17 cellular contexts compared by ENCODE assay signal in the genomic region with DNA sequence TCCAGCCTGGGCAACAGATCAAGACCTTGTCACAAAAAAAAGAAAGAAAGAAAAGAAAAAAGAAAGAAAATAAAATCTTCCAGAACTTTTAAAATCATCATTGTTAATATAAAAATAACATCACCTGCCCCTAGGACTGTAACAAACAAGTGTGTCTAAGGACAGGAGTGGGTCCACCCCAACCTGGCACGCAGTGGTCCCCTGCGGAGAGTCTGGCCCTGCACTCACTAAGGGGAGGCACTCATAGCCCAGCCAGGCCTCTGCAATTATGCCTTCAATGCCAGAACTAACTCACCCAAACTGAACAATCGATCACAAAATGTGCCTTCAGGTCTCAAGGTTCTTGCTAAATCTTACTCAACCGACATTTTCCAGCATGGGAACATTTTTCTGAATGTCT. TPM values are rescaled to one million over a fixed set of nuclear protein-coding genes. Genes with fewer than 3 reads are reported as not detected.
DNase-seq lines count a peak whose midpoint lies in the region; ATAC-seq and TF ChIP-seq lines count a peak whose summit lies in the region.
"Had no signal": no experiment of that assay in that cellular context is flagged by ENCODE, and none has a peak within 500 bp of the region (broad histone marks: within the 10 kb centered on the region; RNA-seq: fewer than 3 reads in every experiment).

No MANE protein-coding gene starts in this region.

- H3K27me3 Mint-ChIP-seq in chondrocyte (ENCODE audit: low read depth): no peaks in the 10 kb centered on the region
- H3K27me3 Mint-ChIP-seq in naive thymus-derived CD8-positive, alpha-beta T cell: no peaks in the 10 kb centered on the region

- TF ChIP-seq CTCF in DND-41 (IDR thresholded peaks at IDR 0.05; ENCODE audit: borderline replicate concordance, extremely low read depth, low read length, poor library complexity, severe bottlenecking) (no peak), RWPE1 (conservative IDR thresholded peaks at IDR 0.05; ENCODE audit: low read depth) (no peak), chondrocyte (IDR thresholded peaks at IDR 0.05) (no peak)

- peak overlapping the region; percentile 3; the same call in 1 of the 2 replicates for H3K9ac ChIP-seq in DND-41 (ENCODE audit: low read depth, low read length)

- no peaks in the 10 kb centered on the region for H3K9me3 Mint-ChIP-seq in chondrocyte (ENCODE audit: low read depth)
- H3K9me3 Mint-ChIP-seq in naive thymus-derived CD8-positive, alpha-beta T cell: no peaks in the 10 kb centered on the region

- H3K4me1 ChIP-seq in DND-41 (ENCODE audit: insufficient read depth, low read length): peaks cover 27% of the 10 kb centered on the region

- H4K20me1 ChIP-seq in DND-41 (ENCODE audit: insufficient read depth, low read length): peaks cover 49% of the 10 kb centered on the region

- DNase-seq in DND-41: no peak
- DNase-seq in RWPE1 (ENCODE audit: low spot score): no peak
- peak; percentile 36 for DNase-seq in chondrocyte (ENCODE audit: low spot score)
- no peak for DNase-seq in naive thymus-derived CD8-positive, alpha-beta T cell
- no peak for DNase-seq in SKM-1 (lab: John Stamatoyannopoulos, UW; ENCODE audit: unreplicated experiment)
- DNase-seq in MG63: no peak
- no peak for DNase-seq in NCI-H187 treated with DMSO at 0.1 percent for 48 hours (lab: John Stamatoyannopoulos, UW)
- no peak for DNase-seq in pons (ENCODE audit: low spot score)
- DNase-seq: COR-L47, IMR-90, Kasumi-1, NCI-H1105 treated with DMSO at 0.1 percent for 48 hours, NCI-H187, NCI-H2171, NCI-H446 treated with DMSO at 0.1 percent for 48 hours had no signal

- no peak overlapping the region for H3K4me3 ChIP-seq in DND-41 (ENCODE audit: low read depth in 1 of 2, low read length in 2 of 2)
- H3K4me3 ChIP-seq in MG63: no peak overlapping the region

- no peak overlapping the region for H2AFZ ChIP-seq in DND-41 (ENCODE audit: low read depth, low read length)

- CTCF ChIA-PET in RWPE1 (lab: Yijun Ruan, JAX): interaction anchor here (0.8 to 1.2 kb wide), 2 partner anchors 84 to 352 kb away, joined by 3 to 4 read pairs; partner anchors contain the start of gene PTK6

- H3K27ac Mint-ChIP-seq in chondrocyte (ENCODE audit: unreplicated experiment): peak overlapping the region; percentile 22
- peak overlapping the region in 7 of 10 donors; percentile 5 to 31 (median 23) for H3K27ac Mint-ChIP-seq in naive thymus-derived CD8-positive, alpha-beta T cell

- POLR2A ChIA-PET in RWPE1 (lab: Yijun Ruan, JAX; ENCODE audit: low non-redundant PET): no interaction called here
- POLR2A ChIA-PET in naive thymus-derived CD8-positive, alpha-beta T cell (lab: Charles Lee): interaction anchor here (0.6 to 13.5 kb wide), 4 partner anchors 10 to 162 kb away, joined by 3 to 740 read pairs (median 4); no protein-coding TSS in a partner anchor

- H3K4me2 ChIP-seq in DND-41 (ENCODE audit: insufficient read depth, low read length): no peak overlapping the region

- H3K9me3 ChIP-seq in DND-41 (ENCODE audit: insufficient read depth, low read length, severe bottlenecking): no peaks in the 10 kb centered on the region
- H3K9me3 ChIP-seq in MG63: no peaks in the 10 kb centered on the region

- peaks cover 3% of the 10 kb centered on the region for H3K36me3 Mint-ChIP-seq in chondrocyte (ENCODE audit: low read depth)
- H3K36me3 Mint-ChIP-seq in naive thymus-derived CD8-positive, alpha-beta T cell: peaks cover 0 to 23% (median 7%) of the 10 kb centered on the region in 3 donors

- ATAC-seq in DND-41 (ENCODE audit: insufficient read depth, low read depth): no peak
- no peak for ATAC-seq in naive thymus-derived CD8-positive, alpha-beta T cell
- ATAC-seq: Right ventricle myocardium inferior had no signal

- H3K79me2 ChIP-seq in DND-41 (ENCODE audit: insufficient read depth, low read length): peaks cover 94% of the 10 kb centered on the region

- H3K27me3 ChIP-seq in DND-41 (ENCODE audit: insufficient read depth, low read length, poor library complexity) (no peaks in the 10 kb centered on the region), MG63 (no peaks in the 10 kb centered on the region)

- H3K4me3 Mint-ChIP-seq in chondrocyte (ENCODE audit: unreplicated experiment): no peak overlapping the region
- H3K4me3 Mint-ChIP-seq in naive thymus-derived CD8-positive, alpha-beta T cell: no peak overlapping the region
- H3K4me3 Mint-ChIP-seq: CD14-positive monocyte had no signal

- H3K27ac ChIP-seq in DND-41 (ENCODE audit: low read length) (peak overlapping the region; percentile 53), RWPE1 (peak overlapping the region; percentile 3; the same call in 1 of the 2 replicates)

- H3K36me3 ChIP-seq in DND-41 (ENCODE audit: insufficient read depth, low read length) (peaks cover 56% of the 10 kb centered on the region), MG63 (peaks cover 39% of the 10 kb centered on the region)

- H3K4me1 Mint-ChIP-seq in chondrocyte (ENCODE audit: low read depth): peaks cover 10% of the 10 kb centered on the region
- H3K4me1 Mint-ChIP-seq in naive thymus-derived CD8-positive, alpha-beta T cell: peaks cover 12 to 38% (median 29%) of the 10 kb centered on the region in 4 donors

RNA-seq across cellular contexts. Expression of gene GMEB2, which starts 4.8 kb away (rescaled TPM):
- 7.8 to 8.5 TPM (median 7.9 TPM) in 3 replicates for total RNA-seq in chondrocyte
- total RNA-seq in naive thymus-derived CD8-positive, alpha-beta T cell: 10 to 100 TPM; 26.1 to 26.6 TPM
- 10 to 100 TPM in 1 of 3 donors, 1 to 10 TPM in 2; 6.2 to 16.3 (median 6.8) TPM for polyA plus RNA-seq in naive thymus-derived CD8-positive, alpha-beta T cell
- 27.7 and 33.2 TPM in 2 replicates for total RNA-seq in MG63 (2014; rRNA removed; shearing (Covaris generic); ENCODE audit: low replicate concordance)

RNA-seq across cellular contexts. Expression of gene STMN3, which starts 31.1 kb away (rescaled TPM):
- total RNA-seq in chondrocyte: 7.8 to 15.0 TPM (median 7.8 TPM) in 3 replicates
- total RNA-seq in naive thymus-derived CD8-positive, alpha-beta T cell: 100 to 1,000 TPM in 1 of 2 experiments, 10 to 100 TPM in 1; 94.3 to 102 TPM
- 10 to 100 TPM; 21.6 to 35.4 (median 34.0) TPM for polyA plus RNA-seq in naive thymus-derived CD8-positive, alpha-beta T cell
- total RNA-seq in MG63 (2014; rRNA removed; shearing (Covaris generic); ENCODE audit: low replicate concordance): 71.2 and 98.0 TPM in 2 replicates

RNA-seq across cellular contexts. Expression of gene RTEL1, which starts 36.0 kb away (rescaled TPM):
- total RNA-seq in chondrocyte: 20.4 to 45.3 TPM (median 21.9 TPM) in 3 replicates
- 10 to 100 TPM; 23.6 to 25.5 TPM for total RNA-seq in naive thymus-derived CD8-positive, alpha-beta T cell
- 1 to 10 TPM; 3.2 to 6.8 (median 4.4) TPM for polyA plus RNA-seq in naive thymus-derived CD8-positive, alpha-beta T cell
- total RNA-seq in MG63 (2014; rRNA removed; shearing (Covaris generic); ENCODE audit: low replicate concordance): 13.4 and 22.7 TPM in 2 replicates

RNA-seq across cellular contexts. Expression of gene HELZ2, which starts 48.1 kb away (rescaled TPM):
- 13.6 to 18.1 TPM (median 14.9 TPM) in 3 replicates for total RNA-seq in chondrocyte
- total RNA-seq in naive thymus-derived CD8-positive, alpha-beta T cell: 10 to 100 TPM; 22.7 to 24.4 TPM
- 1 to 10 TPM; 3.1 to 4.6 (median 4.1) TPM for polyA plus RNA-seq in naive thymus-derived CD8-positive, alpha-beta T cell
- 26.4 and 34.4 TPM in 2 replicates for total RNA-seq in MG63 (2014; rRNA removed; shearing (Covaris generic); ENCODE audit: low replicate concordance)
